In genomic region chr3:126551066-126551838, GRCh38 we compare ENCODE assay signal across 1 cellular context.
TF ChIP-seq lines count a peak whose summit lies in the region.

No MANE protein-coding gene starts in this region.

TF ChIP-seq in IMR-90, 13 proteins besides CTCF, POLR2A, EP300 and RAD21:
- TF ChIP-seq, protein P1, sequence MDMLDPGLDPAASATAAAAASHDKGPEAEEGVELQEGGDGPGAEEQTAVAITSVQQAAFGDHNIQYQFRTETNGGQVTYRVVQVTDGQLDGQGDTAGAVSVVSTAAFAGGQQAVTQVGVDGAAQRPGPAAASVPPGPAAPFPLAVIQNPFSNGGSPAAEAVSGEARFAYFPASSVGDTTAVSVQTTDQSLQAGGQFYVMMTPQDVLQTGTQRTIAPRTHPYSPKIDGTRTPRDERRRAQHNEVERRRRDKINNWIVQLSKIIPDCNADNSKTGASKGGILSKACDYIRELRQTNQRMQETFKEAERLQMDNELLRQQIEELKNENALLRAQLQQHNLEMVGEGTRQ (IDR thresholded peaks at IDR 0.05; ENCODE audit: low read depth, low read length): no peak
- TF ChIP-seq CHD1 (IDR thresholded peaks at IDR 0.05; ENCODE audit: low read depth, low read length) (no peak), NFE2L2 (IDR thresholded peaks at IDR 0.05; ENCODE audit: low read depth, low read length) (no peak), RFX5 (IDR thresholded peaks at IDR 0.05; ENCODE audit: low read depth, low read length) (no peak), MXI1 (IDR thresholded peaks at IDR 0.05; ENCODE audit: borderline replicate concordance, low read depth, low read length) (no peak), SMC3 (IDR thresholded peaks at IDR 0.05; ENCODE audit: low read depth, low read length) (no peak), RCOR1 (IDR thresholded peaks at IDR 0.05; ENCODE audit: insufficient replicate concordance, low read length) (no peak), CEBPB (IDR thresholded peaks at IDR 0.05; ENCODE audit: low read depth, low read length) (no peak), MAZ (IDR thresholded peaks at IDR 0.05; ENCODE audit: borderline replicate concordance, low read depth, low read length) (no peak), BHLHE40 (IDR thresholded peaks at IDR 0.05; ENCODE audit: low read depth, low read length) (no peak), MAFK (IDR thresholded peaks at IDR 0.05; ENCODE audit: low read depth, low read length) (no peak), FOS (IDR thresholded peaks at IDR 0.05; ENCODE audit: low read depth, low read length) (no peak)
- TF ChIP-seq, protein P2, sequence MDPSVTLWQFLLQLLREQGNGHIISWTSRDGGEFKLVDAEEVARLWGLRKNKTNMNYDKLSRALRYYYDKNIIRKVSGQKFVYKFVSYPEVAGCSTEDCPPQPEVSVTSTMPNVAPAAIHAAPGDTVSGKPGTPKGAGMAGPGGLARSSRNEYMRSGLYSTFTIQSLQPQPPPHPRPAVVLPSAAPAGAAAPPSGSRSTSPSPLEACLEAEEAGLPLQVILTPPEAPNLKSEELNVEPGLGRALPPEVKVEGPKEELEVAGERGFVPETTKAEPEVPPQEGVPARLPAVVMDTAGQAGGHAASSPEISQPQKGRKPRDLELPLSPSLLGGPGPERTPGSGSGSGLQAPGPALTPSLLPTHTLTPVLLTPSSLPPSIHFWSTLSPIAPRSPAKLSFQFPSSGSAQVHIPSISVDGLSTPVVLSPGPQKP (IDR thresholded peaks at IDR 0.05; ENCODE audit: borderline replicate concordance, low read depth, low read length): no peak
TF ChIP-seq in IMR-90: peak in this region for 0.
